26 cellular contexts compared by ENCODE assay signal in genomic region chrX:34132028-34132427, GRCh38. TPM values are rescaled to one million over a fixed set of nuclear protein-coding genes. Genes with fewer than 3 reads are reported as not detected.
DNase-seq lines count a peak whose midpoint lies in the region; ATAC-seq and TF ChIP-seq lines count a peak whose summit lies in the region.
"Had no signal": no experiment of that assay in that cellular context is flagged by ENCODE, and none has a peak within 500 bp of the region (broad histone marks: within the 10 kb centered on the region; RNA-seq: fewer than 3 reads in every experiment).

FAM47A (minus strand) TSS chrX:34132314; CDS start chrX:34132278, 36 bp downstream.

- no peaks in the 10 kb centered on the region for H3K27me3 Mint-ChIP-seq in chondrocyte (ENCODE audit: low read depth)
- H3K27me3 Mint-ChIP-seq: CD4-positive, alpha-beta memory T cell; CD4-positive, CD25-positive, alpha-beta regulatory T cell had no signal

- H3K36me3 Mint-ChIP-seq in chondrocyte (ENCODE audit: low read depth): no peaks in the 10 kb centered on the region
- H3K36me3 Mint-ChIP-seq: CD14-positive monocyte; CD4-positive, alpha-beta memory T cell; CD4-positive, CD25-positive, alpha-beta regulatory T cell; CD8-positive, alpha-beta memory T cell had no signal

- no peaks in the 10 kb centered on the region for H3K4me1 Mint-ChIP-seq in chondrocyte (ENCODE audit: low read depth)
- H3K4me1 Mint-ChIP-seq: CD14-positive monocyte; CD4-positive, alpha-beta memory T cell; CD4-positive, CD25-positive, alpha-beta regulatory T cell; CD8-positive, alpha-beta memory T cell had no signal

- DNase-seq in chondrocyte (ENCODE audit: low spot score) (peak; percentile 70), islet precursor cell (peak; percentile 38), posterior vena cava (ENCODE audit: low spot score) (peak; percentile 69)
- DNase-seq in stimulated activated CD4-positive, alpha-beta T cell treated with anti-CD3 and anti-CD28 coated beads, Interleukin-4, amount 100 ng/mL, for 24 hours: no peak
- no peak for DNase-seq in stimulated activated CD4-positive, alpha-beta T cell treated with anti-CD3 and anti-CD28 coated beads, Interleukin-1b, Interleukin-23, amount 100 ng/mL, for 48 hours
- DNase-seq: 8988T; ACHN; BE2C; C1 segment of cervical spinal cord; CD4-positive, alpha-beta memory T cell; CD4-positive, CD25-positive, alpha-beta regulatory T cell; CD8-positive, alpha-beta memory T cell; COR-L47; DMS 273 treated with DMSO at 0.1 percent for 48 hours; DMS153; DMS53; DMS79; DND-41; EL; GDM1 had no signal

- no peak for TF ChIP-seq CTCF in chondrocyte (IDR thresholded peaks at IDR 0.05)

- no peak within 1 kb of the TSS for H3K4me3 Mint-ChIP-seq in chondrocyte (ENCODE audit: unreplicated experiment)
- H3K4me3 Mint-ChIP-seq: CD14-positive monocyte; CD4-positive, alpha-beta memory T cell; CD4-positive, CD25-positive, alpha-beta regulatory T cell; CD8-positive, alpha-beta memory T cell had no signal

- H3K27ac Mint-ChIP-seq in chondrocyte (ENCODE audit: unreplicated experiment): no peak within 1 kb of the TSS
- H3K27ac Mint-ChIP-seq: CD14-positive monocyte; CD4-positive, alpha-beta memory T cell; CD4-positive, CD25-positive, alpha-beta regulatory T cell; CD8-positive, alpha-beta memory T cell had no signal

- H3K9me3 Mint-ChIP-seq in chondrocyte (ENCODE audit: low read depth): peaks cover 24% of the 10 kb centered on the region

- ATAC-seq in GM18511 (IDR thresholded peaks at IDR 0.05; ENCODE audit: unreplicated experiment): no peak
- ATAC-seq: GM12878 had no signal

- intact Hi-C loops in posterior vena cava (cut with DNase I): no loop called here

RNA-seq across cellular contexts. Expression of gene FAM47A, which starts in this region (rescaled TPM):
- not detected in 3 replicates for total RNA-seq in chondrocyte
- not detected for total RNA-seq in posterior vena cava
- total RNA-seq: A673; CD4-positive, alpha-beta memory T cell; CD4-positive, CD25-positive, alpha-beta regulatory T cell; CD8-positive, alpha-beta memory T cell; Daoy; G401; GM12878 had no signal

Comparison
In these comparisons a context has a peak if more than half of its experiments do, and no peak if none do; other contexts are left out.
1. Peak in DNase-seq in chondrocyte; RNA of the gene not detected or under 1 TPM.
2. Peak in DNase-seq in posterior vena cava; RNA of the gene not detected or under 1 TPM.